Comparison of ENCODE assay signal across 7 cellular contexts in the genomic region with DNA sequence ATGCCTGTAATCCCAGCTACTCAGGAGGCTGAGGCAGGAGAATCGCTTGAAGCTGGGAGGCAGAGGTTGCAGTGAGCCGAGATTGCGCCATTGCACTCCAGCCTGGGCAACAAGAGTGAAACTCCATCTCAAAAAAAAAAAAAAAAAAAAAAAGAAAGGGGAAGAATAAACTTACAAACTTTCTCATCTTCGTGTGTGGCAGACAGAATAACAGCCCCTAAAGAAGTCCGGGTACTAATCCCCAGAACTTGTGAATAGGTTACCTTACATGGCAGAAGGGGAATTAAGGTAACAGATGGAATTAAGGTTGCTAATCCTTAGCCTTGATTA. TPM values are rescaled to one million over a fixed set of nuclear protein-coding genes. Genes with fewer than 3 reads are reported as not detected.
DNase-seq lines count a peak whose midpoint lies in the region; ATAC-seq and TF ChIP-seq lines count a peak whose summit lies in the region.
"Not testable (repeated sequence)": the region's sequence is repeated elsewhere in the genome, so short reads cannot be mapped to it uniquely, and the experiment has no call there.

No MANE protein-coding gene starts in this region.

- H3K36me3 ChIP-seq in esophagus (ENCODE audit: control insufficient read depth in 2 of 2, insufficient read depth in 2 of 2, low read length in 1 of 2); mucosa of stomach (ENCODE audit: control insufficient read depth, insufficient read depth, low read length): not testable (repeated sequence)

- H3K9ac ChIP-seq in mucosa of stomach (ENCODE audit: low read length): peak overlapping the region; percentile 35

- intact Hi-C loops in activated CD4-positive, alpha-beta T cell treated with anti-CD3 and anti-CD28 coated beads for 36 hours (cut with DNase I, micrococcal nuclease): loop anchor here (5.0 to 10.0 kb wide), 3 partner anchors 42 to 1216 kb away; no protein-coding TSS in a partner anchor

- WGBS in esophagus, 2 donors: 66 to 67% methylated on average over 5 of the region's 5 CpGs

- CTCF ChIA-PET in activated CD4-positive, alpha-beta T cell treated with anti-CD3 and anti-CD28 coated beads for 36 hours (lab: Charles Lee): interaction anchor here (1.0 to 1.9 kb wide), 3 partner anchors 11 to 20 kb away, joined by 3 to 12 read pairs (median 4); no protein-coding TSS in a partner anchor

- H3K4me3 ChIP-seq in GM12864 (ENCODE audit: low read depth, low read length) (peak overlapping the region; percentile 78), skin epidermis (peak overlapping the region in 1 of 7 experiments; percentile 97)
- not testable (repeated sequence) for H3K4me3 ChIP-seq in esophagus (ENCODE audit: low read depth in 1 of 2, low read length in 2 of 2); mucosa of stomach (ENCODE audit: low read length)

- H3K4me3 Mint-ChIP-seq in activated CD4-positive, alpha-beta T cell treated with anti-CD3 and anti-CD28 coated beads for 36 hours: peak overlapping the region; percentile 77
- peak overlapping the region; percentile 89 for H3K4me3 Mint-ChIP-seq in activated naive CD8-positive, alpha-beta T cell treated with anti-CD3 and anti-CD28 coated beads, Interleukin-2, amount 10 ng/mL, durations not matched to agents 7 days and 5 days

- not testable (repeated sequence) for TF ChIP-seq CTCF in GM12864 (IDR thresholded peaks at IDR 0.05; ENCODE audit: low read depth, low read length, missing control alignments)

- H3K9me3 Mint-ChIP-seq in activated CD4-positive, alpha-beta T cell treated with anti-CD3 and anti-CD28 coated beads for 36 hours (ENCODE audit: low read depth); activated naive CD8-positive, alpha-beta T cell treated with anti-CD3 and anti-CD28 coated beads, Interleukin-2, amount 10 ng/mL, durations not matched to agents 7 days and 5 days: not testable (repeated sequence)

- ATAC-seq in activated CD4-positive, alpha-beta T cell treated with anti-CD3 and anti-CD28 coated beads for 36 hours; activated naive CD8-positive, alpha-beta T cell treated with anti-CD3 and anti-CD28 coated beads, Interleukin-2, amount 10 ng/mL, durations not matched to agents 7 days and 5 days (ENCODE audit: low read depth): not testable (repeated sequence)

- peaks cover 20% of the 10 kb centered on the region for H3K36me3 Mint-ChIP-seq in activated CD4-positive, alpha-beta T cell treated with anti-CD3 and anti-CD28 coated beads for 36 hours (ENCODE audit: low read depth)
- not testable (repeated sequence) for H3K36me3 Mint-ChIP-seq in activated naive CD8-positive, alpha-beta T cell treated with anti-CD3 and anti-CD28 coated beads, Interleukin-2, amount 10 ng/mL, durations not matched to agents 7 days and 5 days

- H3K27ac Mint-ChIP-seq in activated CD4-positive, alpha-beta T cell treated with anti-CD3 and anti-CD28 coated beads for 36 hours: peak overlapping the region; percentile 96
- peak overlapping the region; percentile 99 for H3K27ac Mint-ChIP-seq in activated naive CD8-positive, alpha-beta T cell treated with anti-CD3 and anti-CD28 coated beads, Interleukin-2, amount 10 ng/mL, durations not matched to agents 7 days and 5 days

- H3K27me3 ChIP-seq in esophagus (ENCODE audit: control insufficient read depth in 1 of 2, insufficient read depth in 2 of 2, low read length in 2 of 2); mucosa of stomach (ENCODE audit: control insufficient read depth, insufficient read depth, low read length): not testable (repeated sequence)

- POLR2A ChIA-PET in activated CD4-positive, alpha-beta T cell treated with anti-CD3 and anti-CD28 coated beads for 36 hours (lab: Charles Lee): interaction anchor here (0.8 to 2.1 kb wide), 3 partner anchors 11 to 31 kb away, joined by 3 to 22 read pairs (median 5); no protein-coding TSS in a partner anchor
- POLR2A ChIA-PET in activated naive CD8-positive, alpha-beta T cell treated with anti-CD3 and anti-CD28 coated beads, Interleukin-2, amount 10 ng/mL, durations not matched to agents 7 days and 5 days (lab: Charles Lee): interaction anchor here (0.7 to 2.7 kb wide), 11 partner anchors 8 to 62 kb away, joined by 3 to 41 read pairs (median 8); no protein-coding TSS in a partner anchor

- not testable (repeated sequence) for H3K9me3 ChIP-seq in esophagus (ENCODE audit: control insufficient read depth in 2 of 2, insufficient read depth in 1 of 2, low read depth in 1 of 2, low read length in 1 of 2); mucosa of stomach (ENCODE audit: control insufficient read depth, low read length)

- DNase-seq in GM12864 (ENCODE audit: low read depth); activated CD4-positive, alpha-beta T cell treated with anti-CD3 and anti-CD28 coated beads for 36 hours; activated naive CD8-positive, alpha-beta T cell treated with anti-CD3 and anti-CD28 coated beads, Interleukin-2, amount 10 ng/mL, durations not matched to agents 7 days and 5 days: not testable (repeated sequence)
- peak; percentile 27 for DNase-seq in NOMO-1 treated with dmso at 0.1 percent for 144 hours (lab: John Stamatoyannopoulos, UW; ENCODE audit: unreplicated experiment)

- not testable (repeated sequence) for H3K27me3 Mint-ChIP-seq in activated CD4-positive, alpha-beta T cell treated with anti-CD3 and anti-CD28 coated beads for 36 hours; activated naive CD8-positive, alpha-beta T cell treated with anti-CD3 and anti-CD28 coated beads, Interleukin-2, amount 10 ng/mL, durations not matched to agents 7 days and 5 days

- H3K27ac ChIP-seq in esophagus (ENCODE audit: low read depth in 2 of 2, low read length in 1 of 2): peak overlapping the region; percentile 96 to 97
- H3K27ac ChIP-seq in skin epidermis: peak overlapping the region in 18 of 21 experiments; percentile 82 to 100 (median 98)

- H3K4me1 ChIP-seq in esophagus (ENCODE audit: control insufficient read depth in 2 of 2, insufficient read depth in 2 of 2, low read length in 1 of 2): peaks cover 0 to 15% of the 10 kb centered on the region in 2 donors
- peaks cover 14% of the 10 kb centered on the region for H3K4me1 ChIP-seq in mucosa of stomach (ENCODE audit: control insufficient read depth, insufficient read depth, low read length)

- H3K4me1 Mint-ChIP-seq in activated CD4-positive, alpha-beta T cell treated with anti-CD3 and anti-CD28 coated beads for 36 hours: peaks cover 52% of the 10 kb centered on the region
- peaks cover 49% of the 10 kb centered on the region for H3K4me1 Mint-ChIP-seq in activated naive CD8-positive, alpha-beta T cell treated with anti-CD3 and anti-CD28 coated beads, Interleukin-2, amount 10 ng/mL, durations not matched to agents 7 days and 5 days

RNA-seq across cellular contexts. Expression of a gene that starts 2.8 kb away (rescaled TPM):
- total RNA-seq in activated CD4-positive, alpha-beta T cell treated with anti-CD3 and anti-CD28 coated beads for 36 hours: 100 to 1,000 TPM; 109 to 130 TPM
- 100 to 1,000 TPM; 180 to 200 TPM for total RNA-seq in activated naive CD8-positive, alpha-beta T cell treated with anti-CD3 and anti-CD28 coated beads, Interleukin-2, amount 10 ng/mL, durations not matched to agents 7 days and 5 days
- polyA plus RNA-seq in esophagus: 10 to 100 TPM; 36.0 to 52.8 TPM
